30 cellular contexts compared by ENCODE assay signal in genomic region chr22:26707581-26707980, GRCh38. TPM values are rescaled to one million over a fixed set of nuclear protein-coding genes. Genes with fewer than 3 reads are reported as not detected.
DNase-seq lines count a peak whose midpoint lies in the region; ATAC-seq and TF ChIP-seq lines count a peak whose summit lies in the region.
"Had no signal": no experiment of that assay in that cellular context is flagged by ENCODE, and none has a peak within 500 bp of the region (broad histone marks: within the 10 kb centered on the region; RNA-seq: fewer than 3 reads in every experiment).

No MANE protein-coding gene starts in this region.

- no peaks in the 10 kb centered on the region for H3K27me3 Mint-ChIP-seq in activated naive CD4-positive, alpha-beta T cell treated with anti-CD3 and anti-CD28 coated beads, Interleukin-2, amount 50 U/mL, for 24 hours
- H3K27me3 Mint-ChIP-seq: activated CD4-positive, alpha-beta T cell treated with anti-CD3 and anti-CD28 coated beads, Interleukin-2, amount 10 ng/mL, durations not matched to agents 7 days and 5 days; activated naive CD8-positive, alpha-beta T cell treated with anti-CD3 and anti-CD28 coated beads for 36 hours; activated T-helper 17 cell treated with anti-CD3 and anti-CD28 coated beads, Interleukin-2, amount 50 U/mL, for 72 hours; B cell; naive thymus-derived CD8-positive, alpha-beta T cell; stimulated activated memory B cell treated with anti-CD40 and anti-IgM and Interleukin-4, amounts not matched to agents 10 μg/mL and 1 μg/mL and 100 μg/mL, for 72 hours; T-helper 17 cell had no signal

- intact Hi-C loops in gastrocnemius medialis (cut with DNase I; ENCODE audit: low total_unique reads), result no loop called here

- peaks cover 64% of the 10 kb centered on the region for H3K4me1 Mint-ChIP-seq in activated naive CD4-positive, alpha-beta T cell treated with anti-CD3 and anti-CD28 coated beads, Interleukin-2, amount 50 U/mL, for 24 hours
- peaks cover 42% of the 10 kb centered on the region for H3K4me1 Mint-ChIP-seq in stimulated activated effector memory CD8-positive, alpha-beta T cell treated with anti-CD3 and anti-CD28 coated beads, Interleukin-12 subunit alpha, Interleukin-12 subunit beta, amount 100 ng/mL, for 72 hours

- TF ChIP-seq CTCF in epithelial cell of esophagus (IDR thresholded peaks at IDR 0.05; ENCODE audit: insufficient read depth, low read depth, low read length, missing control alignments), result no peak
- TF ChIP-seq CTCF in gastrocnemius medialis (IDR thresholded peaks at IDR 0.05 in 4 of 5, conservative IDR thresholded peaks at IDR 0.05 in 1 of 5), result no peak

- no peaks in the 10 kb centered on the region for H3K9me3 ChIP-seq in gastrocnemius medialis
- H3K9me3 ChIP-seq: ascending aorta, HAP-1, suprapubic skin had no signal

- H3K27me3 ChIP-seq in gastrocnemius medialis, result no peaks in the 10 kb centered on the region
- H3K27me3 ChIP-seq: ascending aorta, hepatocyte, left lung, right atrium auricular region, spleen, suprapubic skin had no signal

- peaks cover 27% of the 10 kb centered on the region for H3K36me3 Mint-ChIP-seq in activated naive CD4-positive, alpha-beta T cell treated with anti-CD3 and anti-CD28 coated beads, Interleukin-2, amount 50 U/mL, for 24 hours
- H3K36me3 Mint-ChIP-seq in stimulated activated effector memory CD8-positive, alpha-beta T cell treated with anti-CD3 and anti-CD28 coated beads, Interleukin-12 subunit alpha, Interleukin-12 subunit beta, amount 100 ng/mL, for 72 hours, result peaks cover 24% of the 10 kb centered on the region

- ATAC-seq in stimulated activated effector memory CD8-positive, alpha-beta T cell treated with anti-CD3 and anti-CD28 coated beads, Interleukin-12 subunit alpha, Interleukin-12 subunit beta, amount 100 ng/mL, for 72 hours, result no peak
- ATAC-seq in gastrocnemius medialis, result no peak
- ATAC-seq in GM19351 (IDR thresholded peaks at IDR 0.05; ENCODE audit: unreplicated experiment), result no peak
- ATAC-seq: activated T-helper 17 cell treated with anti-CD3 and anti-CD28 coated beads, Interleukin-2, amount 50 U/mL, for 72 hours; left lung; naive thymus-derived CD8-positive, alpha-beta T cell; stimulated activated memory B cell treated with anti-CD40 and anti-IgM and Interleukin-4, amounts not matched to agents 10 μg/mL and 1 μg/mL and 100 μg/mL, for 72 hours; T-helper 17 cell had no signal

- H3K4me3 Mint-ChIP-seq in activated naive CD4-positive, alpha-beta T cell treated with anti-CD3 and anti-CD28 coated beads, Interleukin-2, amount 50 U/mL, for 24 hours, result no peak overlapping the region
- H3K4me3 Mint-ChIP-seq in stimulated activated effector memory CD8-positive, alpha-beta T cell treated with anti-CD3 and anti-CD28 coated beads, Interleukin-12 subunit alpha, Interleukin-12 subunit beta, amount 100 ng/mL, for 72 hours, result no peak overlapping the region
- H3K4me3 Mint-ChIP-seq: activated CD4-positive, alpha-beta T cell treated with anti-CD3 and anti-CD28 coated beads, Interleukin-2, amount 10 ng/mL, durations not matched to agents 7 days and 5 days; activated naive CD8-positive, alpha-beta T cell treated with anti-CD3 and anti-CD28 coated beads for 36 hours; activated T-helper 17 cell treated with anti-CD3 and anti-CD28 coated beads, Interleukin-2, amount 50 U/mL, for 72 hours; B cell; naive thymus-derived CD8-positive, alpha-beta T cell; stimulated activated memory B cell treated with anti-CD40 and anti-IgM and Interleukin-4, amounts not matched to agents 10 μg/mL and 1 μg/mL and 100 μg/mL, for 72 hours; T-helper 17 cell had no signal

- no peaks in the 10 kb centered on the region for H3K36me3 ChIP-seq in gastrocnemius medialis
- H3K36me3 ChIP-seq: HAP-1, right atrium auricular region, suprapubic skin had no signal

- in situ Hi-C loops in gastrocnemius medialis (cut with MboI; ENCODE audit: low sequenced_read_pairs in 4 of 4), result no loop called here

- no peaks in the 10 kb centered on the region for H3K9me3 Mint-ChIP-seq in activated naive CD4-positive, alpha-beta T cell treated with anti-CD3 and anti-CD28 coated beads, Interleukin-2, amount 50 U/mL, for 24 hours
- no peaks in the 10 kb centered on the region for H3K9me3 Mint-ChIP-seq in stimulated activated effector memory CD8-positive, alpha-beta T cell treated with anti-CD3 and anti-CD28 coated beads, Interleukin-12 subunit alpha, Interleukin-12 subunit beta, amount 100 ng/mL, for 72 hours
- H3K9me3 Mint-ChIP-seq: activated T-helper 17 cell treated with anti-CD3 and anti-CD28 coated beads, Interleukin-2, amount 50 U/mL, for 72 hours; stimulated activated memory B cell treated with anti-CD40 and anti-IgM and Interleukin-4, amounts not matched to agents 10 μg/mL and 1 μg/mL and 100 μg/mL, for 72 hours had no signal

- H3K4me1 ChIP-seq in gastrocnemius medialis, result peaks cover 3 to 10% of the 10 kb centered on the region in 2 donors
- H3K4me1 ChIP-seq: ascending aorta, right atrium auricular region, suprapubic skin had no signal

- H3K4me3 ChIP-seq in epithelial cell of esophagus (ENCODE audit: low read length) (no peak overlapping the region), gastrocnemius medialis (no peak overlapping the region)
- H3K4me3 ChIP-seq: ascending aorta, HAP-1, hepatocyte, left lung, right atrium auricular region, spleen, suprapubic skin had no signal

- peak overlapping the region; percentile 71 for H3K27ac Mint-ChIP-seq in activated naive CD4-positive, alpha-beta T cell treated with anti-CD3 and anti-CD28 coated beads, Interleukin-2, amount 50 U/mL, for 24 hours
- peak overlapping the region; percentile 18 for H3K27ac Mint-ChIP-seq in stimulated activated effector memory CD8-positive, alpha-beta T cell treated with anti-CD3 and anti-CD28 coated beads, Interleukin-12 subunit alpha, Interleukin-12 subunit beta, amount 100 ng/mL, for 72 hours
- H3K27ac Mint-ChIP-seq: activated CD4-positive, alpha-beta T cell treated with anti-CD3 and anti-CD28 coated beads, Interleukin-2, amount 10 ng/mL, durations not matched to agents 7 days and 5 days; activated naive CD8-positive, alpha-beta T cell treated with anti-CD3 and anti-CD28 coated beads for 36 hours; activated T-helper 17 cell treated with anti-CD3 and anti-CD28 coated beads, Interleukin-2, amount 50 U/mL, for 72 hours; B cell; stimulated activated memory B cell treated with anti-CD40 and anti-IgM and Interleukin-4, amounts not matched to agents 10 μg/mL and 1 μg/mL and 100 μg/mL, for 72 hours; T-helper 17 cell had no signal

- no peak for DNase-seq in activated naive CD4-positive, alpha-beta T cell treated with Interleukin-2 at 50 U/mL for 16 hours
- DNase-seq in NCI-H2029 (lab: John Stamatoyannopoulos, UW) (peak; percentile 4), epithelial cell of esophagus (ENCODE audit: low read depth) (peak; percentile 72), gastrocnemius medialis (no peak), D341Med (ENCODE audit: low spot score) (no peak)
- no peak for DNase-seq in stimulated activated effector memory CD8-positive, alpha-beta T cell treated with anti-CD3 and anti-CD28 coated beads, Interleukin-12 subunit alpha, Interleukin-12 subunit beta, amount 100 ng/mL, for 72 hours (ENCODE audit: low spot score in 2 of 2)
- DNase-seq: activated CD4-positive, alpha-beta T cell treated with anti-CD3 and anti-CD28 coated beads, Interleukin-2, amount 10 ng/mL, durations not matched to agents 7 days and 5 days; activated CD8-positive, alpha-beta memory T cell treated with anti-CD3 and anti-CD28 coated beads, Interleukin-2, amount 50 U/mL, for 4 hours; activated naive CD8-positive, alpha-beta T cell treated with anti-CD3 and anti-CD28 coated beads for 36 hours; cerebellar nuclear complex; left lung; midbrain; naive thymus-derived CD8-positive, alpha-beta T cell; NCI-H1105; NCI-H2171; SK-N-SH; spleen; stimulated activated CD4-positive, alpha-beta T cell treated with anti-CD3 and anti-CD28 coated beads, Interleukin-2, amount 100 ng/mL, for 48 hours; T-helper 17 cell had no signal

- no peak for TF ChIP-seq POLR2A in gastrocnemius medialis (IDR thresholded peaks at IDR 0.05)

- H3K27ac ChIP-seq in gastrocnemius medialis, result no peak overlapping the region
- H3K27ac ChIP-seq: ascending aorta, hepatocyte, HL-60, left lung, right atrium auricular region, suprapubic skin had no signal

RNA-seq across cellular contexts. Expression of gene MIAT, which starts 50.2 kb away (rescaled TPM):
- total RNA-seq in gastrocnemius medialis, result under 1 TPM in 3 of 4 donors, not detected in 1; 0.02 to 0.25 (median 0.07) TPM

Comparison
In these comparisons a context has a peak if more than half of its experiments do, and no peak if none do; other contexts are left out.
1. DNase-seq: peak in NCI-H2029 (single experiment) and epithelial cell of esophagus (single experiment); none in activated naive CD4-positive, alpha-beta T cell treated with Interleukin-2 at 50 U/mL for 16 hours (single experiment), stimulated activated effector memory CD8-positive, alpha-beta T cell treated with anti-CD3 and anti-CD28 coated beads, Interleukin-12 subunit alpha, Interleukin-12 subunit beta, amount 100 ng/mL, for 72 hours (0 of 2), gastrocnemius medialis (0 of 2) and D341Med (single experiment).